Comparison of ENCODE assay signal across 8 cellular contexts in the genomic region with DNA sequence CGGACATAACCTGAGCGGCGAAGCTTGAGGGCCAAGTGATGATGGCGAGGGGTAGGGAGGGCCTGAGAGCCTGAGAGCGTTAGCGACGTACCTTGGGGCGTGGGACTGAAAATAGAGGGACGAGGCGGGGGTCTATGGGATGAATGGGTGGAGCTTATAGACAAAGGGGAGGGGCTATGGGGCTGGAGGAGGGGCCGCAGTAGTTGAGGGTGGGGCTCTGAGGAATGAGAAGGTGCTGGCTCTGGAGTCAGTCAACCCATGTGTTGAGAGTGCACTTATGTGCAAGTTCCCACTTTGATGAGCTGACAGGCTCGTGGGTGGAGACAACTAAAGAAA. TPM values are rescaled to one million over a fixed set of nuclear protein-coding genes. Genes with fewer than 3 reads are reported as not detected.
A peak's percentile ranks its signal among the peaks of the same experiment; 100 is the strongest.
DNase-seq lines count a peak whose midpoint lies in the region; ATAC-seq and TF ChIP-seq lines count a peak whose summit lies in the region.

No MANE protein-coding gene starts in this region.

- H4K20me1 ChIP-seq in BLaER1 treated with 17β-estradiol and CSF1 and Interleukin-3, amounts not matched to agents 10 nM and 100 nM, result peaks cover 0 to 10% (median 0%) of the 10 kb centered on the region in 11 experiments; a peak in 5 of 22 replicates

- peak overlapping the region; percentile 80 to 91 (median 87) for H3K9ac ChIP-seq in BLaER1 treated with 17β-estradiol and CSF1 and Interleukin-3, amounts not matched to agents 10 nM and 100 nM

- H3K4me3 ChIP-seq in BLaER1 treated with 17β-estradiol and CSF1 and Interleukin-3, amounts not matched to agents 10 nM and 100 nM, result peak overlapping the region; percentile 66 to 77 (median 72)
- peak overlapping the region; percentile 53 to 72 (median 69) for H3K4me3 ChIP-seq in right lobe of liver

- H3K27ac ChIP-seq in BLaER1 treated with 17β-estradiol and CSF1 and Interleukin-3, amounts not matched to agents 10 nM and 100 nM, result peak overlapping the region; percentile 79 to 92 (median 86)
- peak overlapping the region; percentile 65 to 84 (median 73) for H3K27ac ChIP-seq in right lobe of liver

- TF ChIP-seq CTCF in right lobe of liver (IDR thresholded peaks at IDR 0.05), result no peak

- peak; percentile 40 for DNase-seq in T-helper 9 cell
- DNase-seq in cerebellar cortex (ENCODE audit: low spot score), result peak; percentile 55
- no peak for DNase-seq in right lobe of liver
- DNase-seq in stimulated activated CD4-positive, alpha-beta T cell treated with anti-CD3 and anti-CD28 coated beads, TNF-alpha, amount 100 ng/mL, for 4 hours (ENCODE audit: low read depth in 3 of 3), result peak; percentile 25 to 34 (median 26)
- no peak for DNase-seq in NCI-H1436 (lab: John Stamatoyannopoulos, UW)

- H3K4me1 ChIP-seq in BLaER1 treated with 17β-estradiol and CSF1 and Interleukin-3, amounts not matched to agents 10 nM and 100 nM, result peaks cover 18 to 27% (median 23%) of the 10 kb centered on the region in 10 experiments
- peaks cover 0 to 4% (median 0%) of the 10 kb centered on the region in 4 donors for H3K4me1 ChIP-seq in right lobe of liver

- H3K36me3 ChIP-seq in BLaER1 treated with 17β-estradiol and CSF1 and Interleukin-3, amounts not matched to agents 10 nM and 100 nM, result peaks cover 5 to 31% (median 14%) of the 10 kb centered on the region in 11 experiments; a peak in 17 of 22 replicates
- peaks cover 0 to 5% (median 0%) of the 10 kb centered on the region in 4 donors for H3K36me3 ChIP-seq in right lobe of liver

- peaks cover 0 to 39% (median 11%) of the 10 kb centered on the region in 11 experiments; a peak in 10 of 22 replicates for H3K27me3 ChIP-seq in BLaER1 treated with 17β-estradiol and CSF1 and Interleukin-3, amounts not matched to agents 10 nM and 100 nM
- no peaks in the 10 kb centered on the region for H3K27me3 ChIP-seq in right lobe of liver

- H3K4me2 ChIP-seq in BLaER1 treated with 17β-estradiol and CSF1 and Interleukin-3, amounts not matched to agents 10 nM and 100 nM, result peak overlapping the region; percentile 69 to 85 (median 78)

- WGBS in right lobe of liver (ENCODE audit: insufficient coverage, low coverage, low lambda C conversion rate, missing lambda C conversion rate), result 37% methylated on average over 12 of the region's 12 CpGs

- TF ChIP-seq POLR2A in GM19193 (IDR thresholded peaks at IDR 0.05; ENCODE audit: extremely low read depth, insufficient read depth, insufficient read length), result peak; percentile 5
- no peak for TF ChIP-seq POLR2A in right lobe of liver (IDR thresholded peaks at IDR 0.05)

- intact Hi-C loops in right lobe of liver (cut with DNase I), result no loop called here

- ATAC-seq in HG03521 (IDR thresholded peaks at IDR 0.05; ENCODE audit: unreplicated experiment) (peak; percentile 33), right lobe of liver (peak; percentile 47 to 65 (median 54))

- H3K9me3 ChIP-seq in BLaER1 treated with 17β-estradiol and CSF1 and Interleukin-3, amounts not matched to agents 10 nM and 100 nM (replicated peaks in 1 of 11), result 0 out of 22 replicates have a peak, but pooled peaks cover 0 to 4% (median 0%) of the 10 kb centered on the region in 11 experiments
- no peaks in the 10 kb centered on the region for H3K9me3 ChIP-seq in right lobe of liver

RNA-seq across cellular contexts. Expression of gene TBC1D25, which starts 0.5 kb away (rescaled TPM):
- 1 to 10 TPM; 4.3 to 7.5 (median 5.6) TPM for total RNA-seq in right lobe of liver

RNA-seq across cellular contexts. Expression of gene EBP, which starts 18.4 kb away (rescaled TPM):
- total RNA-seq in right lobe of liver, result 100 to 1,000 TPM; 150 to 276 (median 225) TPM

RNA-seq across cellular contexts. Expression of gene PORCN, which starts 31.2 kb away (rescaled TPM):
- total RNA-seq in right lobe of liver, result 1 to 10 TPM; 1.7 to 6.1 (median 1.9) TPM

RNA-seq across cellular contexts. Expression of gene RBM3, which starts 34.3 kb away (rescaled TPM):
- total RNA-seq in right lobe of liver, result 10 to 100 TPM; 14.7 to 69.0 (median 57.7) TPM

RNA-seq across cellular contexts. Expression of gene WDR13, which starts 57.3 kb away (rescaled TPM):
- 100 to 1,000 TPM in 2 of 6 experiments, 10 to 100 TPM in 4; 46.5 to 193 (median 80.8) TPM for total RNA-seq in right lobe of liver

Comparison
In these comparisons a context has a peak if more than half of its experiments do, and no peak if none do; other contexts are left out.
1. DNase-seq: peak in T-helper 9 cell (single experiment), cerebellar cortex (single experiment) and stimulated activated CD4-positive, alpha-beta T cell treated with anti-CD3 and anti-CD28 coated beads, TNF-alpha, amount 100 ng/mL, for 4 hours (3 of 3); none in right lobe of liver (0 of 3) and NCI-H1436 (single experiment).